ENCODE assay signal across 17 cellular contexts in the genomic region with DNA sequence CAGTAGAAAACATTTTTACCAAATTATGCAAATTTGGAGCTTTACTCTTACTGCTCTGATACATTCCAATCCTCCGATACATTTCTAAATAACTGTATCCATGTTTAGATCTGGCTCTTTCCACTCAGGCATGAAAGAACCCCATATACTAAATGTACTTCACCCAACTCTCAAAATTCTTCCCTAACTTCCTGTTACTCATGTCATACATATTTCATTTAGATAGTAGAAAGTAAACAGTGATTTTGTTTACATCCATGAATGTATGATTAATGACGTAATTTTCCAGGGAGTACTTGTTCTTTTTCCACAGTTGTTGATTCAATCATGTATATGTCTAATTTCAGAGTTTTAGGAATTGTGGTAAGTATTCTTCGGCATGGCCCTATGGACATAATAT.
"Had no signal": no experiment of that assay in that cellular context is flagged by ENCODE, and none has a peak within 500 bp of the region (broad histone marks: within the 10 kb centered on the region; RNA-seq: fewer than 3 reads in every experiment).

No MANE protein-coding gene starts in this region.

- H3K27ac ChIP-seq: adrenal gland, pancreas, sigmoid colon, upper lobe of right lung had no signal

- H3K9me3 ChIP-seq: adrenal gland, pancreas, sigmoid colon, upper lobe of right lung had no signal

- H3K27me3 ChIP-seq: adrenal gland, pancreas, sigmoid colon, upper lobe of right lung had no signal

- H3K36me3 ChIP-seq: adrenal gland, pancreas, sigmoid colon, upper lobe of right lung had no signal

- DNase-seq: activated B cell treated with CpG ODN at 0.5 μM for 24 hours; activated CD4-positive, alpha-beta T cell treated with anti-CD3 and anti-CD28 coated beads for 48 hours; activated CD8-positive, alpha-beta memory T cell treated with anti-CD3 and anti-CD28 coated beads, Interleukin-2, amount 50 U/mL, for 4 hours; activated CD8-positive, alpha-beta T cell treated with anti-CD3 and anti-CD28 coated beads, Interleukin-2, amount 10 ng/mL, durations not matched to agents 7 days and 5 days; activated effector memory CD4-positive, alpha-beta T cell treated with anti-CD3 and anti-CD28 coated beads, Interleukin-2, amount 50 U/mL, for 16 hours; activated T-cell treated with anti-CD3 and anti-CD28 coated beads, Interleukin-2, amount 50 U/mL, for 48 hours; adrenal gland; glutamatergic neuron; pancreas; sigmoid colon; stimulated activated CD4-positive, alpha-beta T cell treated with anti-CD3 and anti-CD28 coated beads, Interleukin-1b, Interleukin-23, amount 100 ng/mL, for 48 hours; stimulated activated naive CD8-positive, alpha-beta T cell treated with anti-CD3 and anti-CD28 coated beads, Interleukin-15, amount 100 ng/mL, for 72 hours; upper lobe of right lung had no signal

- H3K4me1 ChIP-seq: adrenal gland, pancreas, sigmoid colon, upper lobe of right lung had no signal

- H3K4me3 ChIP-seq: adrenal gland, pancreas, sigmoid colon, upper lobe of right lung had no signal

- ATAC-seq: activated CD8-positive, alpha-beta T cell treated with anti-CD3 and anti-CD28 coated beads, Interleukin-2, amount 10 ng/mL, durations not matched to agents 7 days and 5 days; esophagus mucosa; pancreas; stimulated activated naive CD8-positive, alpha-beta T cell treated with anti-CD3 and anti-CD28 coated beads, Interleukin-15, amount 100 ng/mL, for 72 hours; upper lobe of right lung had no signal

- FAIRE-seq: colon, endometrium, pancreas, TTC549 had no signal
